In the genomic region with DNA sequence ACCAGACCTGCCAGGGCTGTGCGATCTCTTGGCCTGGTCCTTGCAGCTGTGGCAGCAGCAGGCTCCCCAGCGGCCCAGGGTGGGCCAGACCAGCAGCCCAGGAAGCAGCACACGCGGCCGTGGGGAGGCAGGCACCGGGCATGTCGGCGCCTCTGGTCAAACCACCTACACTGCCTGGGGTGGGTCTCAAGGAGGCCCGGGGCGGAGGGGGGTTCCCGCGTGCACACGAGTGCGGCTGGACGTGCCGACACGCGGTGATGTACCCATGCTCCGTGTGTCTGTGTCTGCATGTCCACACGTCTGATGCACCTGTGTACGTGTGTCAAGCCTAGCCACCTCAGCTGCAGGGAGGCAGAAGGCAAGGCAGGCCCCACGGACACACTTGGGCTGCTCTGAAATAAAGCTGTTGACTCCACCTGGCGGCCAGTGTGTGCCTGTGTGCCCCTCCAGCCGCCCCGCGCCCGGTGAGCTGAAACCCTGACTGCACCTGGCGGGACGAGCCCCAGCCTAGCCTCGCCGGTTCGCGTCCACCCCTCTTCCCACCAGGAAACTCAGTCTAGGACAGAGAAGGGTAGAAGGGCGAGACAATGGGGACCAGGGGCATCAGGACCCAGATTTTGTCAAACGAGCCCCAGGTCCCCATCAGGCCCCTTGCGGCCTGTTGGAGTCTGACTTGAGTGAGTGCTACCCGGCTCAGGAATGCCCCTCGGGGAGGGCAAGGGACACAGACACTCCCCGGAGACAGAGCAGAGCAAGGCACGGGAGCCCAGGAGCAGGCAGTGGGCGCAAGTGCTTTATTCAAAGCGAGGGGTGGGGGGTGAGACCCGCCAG, we compare ENCODE assay signal across 8 cellular contexts. TPM values are rescaled to one million over a fixed set of nuclear protein-coding genes. Genes with fewer than 3 reads are reported as not detected.
DNase-seq lines count a peak whose midpoint lies in the region; ATAC-seq and TF ChIP-seq lines count a peak whose summit lies in the region.

No MANE protein-coding gene starts in this region.

- no peaks in the 10 kb centered on the region for H3K36me3 ChIP-seq in MG63
- H3K36me3 ChIP-seq in heart right ventricle = peaks cover 0 to 35% (median 13%) of the 10 kb centered on the region in 9 donors
- peaks cover 0 to 34% (median 9%) of the 10 kb centered on the region in 4 donors for H3K36me3 ChIP-seq in sigmoid colon

- peak; percentile 33 to 73 (median 65) for TF ChIP-seq CTCF in heart right ventricle (IDR thresholded peaks at IDR 0.05)
- peak; percentile 52 to 68 (median 63) for TF ChIP-seq CTCF in sigmoid colon (IDR thresholded peaks at IDR 0.05)

- H3K27ac ChIP-seq in heart right ventricle = no peak overlapping the region
- H3K27ac ChIP-seq in sigmoid colon = no peak overlapping the region

- no peaks in the 10 kb centered on the region for H3K9me3 ChIP-seq in MG63
- no peaks in the 10 kb centered on the region for H3K9me3 ChIP-seq in heart right ventricle
- no peaks in the 10 kb centered on the region for H3K9me3 ChIP-seq in sigmoid colon

- WGBS in heart right ventricle, 2 donors = 38 to 42% methylated on average over 43 of the region's 43 CpGs
- WGBS in sigmoid colon, 2 donors = 19 to 46% methylated on average over 43 of the region's 43 CpGs

- TF ChIP-seq POLR2A in sigmoid colon (IDR thresholded peaks at IDR 0.05) = no peak

- peak; percentile 88 for DNase-seq in G401 (ENCODE audit: low spot score)
- DNase-seq in MG63 = peak; percentile 38
- DNase-seq in SK-MEL-5 (ENCODE audit: low read depth, low spot score) = peak; percentile 59
- DNase-seq in activated naive CD4-positive, alpha-beta T cell treated with anti-CD3 and anti-CD28 coated beads, Interleukin-2, amount 50 U/mL, for 16 hours = peak; percentile 74
- DNase-seq in heart right ventricle = peak; percentile 56 to 64
- peak; percentile 84 for DNase-seq in sigmoid colon

- no peak for TF ChIP-seq EP300 in sigmoid colon (IDR thresholded peaks at IDR 0.05)

- H3K4me3 ChIP-seq in MG63 (no peak overlapping the region), heart right ventricle (no peak overlapping the region), sigmoid colon (no peak overlapping the region)

- H3K4me1 ChIP-seq in heart right ventricle = peaks cover 0 to 13% (median 7%) of the 10 kb centered on the region in 9 donors
- peaks cover 0 to 9% (median 4%) of the 10 kb centered on the region in 4 donors for H3K4me1 ChIP-seq in sigmoid colon

- intact Hi-C loops in heart right ventricle (cut with DNase I) = loop anchor here in 9 of 10 donors (1.0 to 10.0 kb wide), 6 partner anchors 167 to 267 kb away; partner anchors contain the start of gene AGRN (in 1 of the 9)
- intact Hi-C loops in sigmoid colon (cut with DNase I) = no loop called here

- H3K27me3 ChIP-seq in MG63 (no peaks in the 10 kb centered on the region), heart right ventricle (peaks cover 0 to 12% (median 8%) of the 10 kb centered on the region in 7 donors), sigmoid colon (peaks cover 0 to 12% (median 7%) of the 10 kb centered on the region in 3 donors)

- in situ Hi-C loops in G401 (cut with HindIII; ENCODE audit: low sequenced_read_pairs) = no loop called here
- in situ Hi-C loops in SK-MEL-5 (cut with HindIII; ENCODE audit: low pct_unique_long_range_greater_than_20kb, low sequenced_read_pairs) = no loop called here

- ATAC-seq in heart right ventricle (peak; percentile 54 to 83 (median 68)), HG02981 (IDR thresholded peaks at IDR 0.05; ENCODE audit: unreplicated experiment) (no peak), HG03039 (IDR thresholded peaks at IDR 0.05; ENCODE audit: unreplicated experiment) (no peak)

RNA-seq across cellular contexts. Expression of gene SCNN1D, which starts 11.6 kb away (rescaled TPM):
- total RNA-seq in G401 (2014; rRNA removed; shearing (Covaris generic)) = 0.71 and 1.2 TPM in 2 replicates
- total RNA-seq in MG63 (2014; rRNA removed; shearing (Covaris generic); ENCODE audit: low replicate concordance) = 0.20 and 2.5 TPM in 2 replicates
- total RNA-seq in SK-MEL-5 (2014; rRNA removed; shearing (Covaris generic)) = 0.71 and 1.3 TPM in 2 replicates
- 0.92 and 1.6 TPM in 2 replicates for polyA plus RNA-seq in SK-MEL-5 (2015; cell fraction: cytosol; rRNA removed)
- 21.5 and 23.3 TPM in 2 replicates for polyA plus RNA-seq in SK-MEL-5 (2015; cell fraction: nucleus; rRNA removed)
- total RNA-seq in heart right ventricle = 1 to 10 TPM; 1.0 to 5.4 (median 2.7) TPM
- polyA plus RNA-seq in heart right ventricle = 10 to 100 TPM in 1 of 2 donors, 1 to 10 TPM in 1; 1.0 to 22.5 TPM
- total RNA-seq in sigmoid colon = 1 to 10 TPM; 1.2 to 5.0 (median 3.2) TPM
- 1 to 10 TPM in 1 of 3 donors, under 1 TPM in 1, not detected in 1; under 0.01 to 3.2 TPM for polyA plus RNA-seq in sigmoid colon

RNA-seq across cellular contexts. Expression of gene ACAP3, which starts 15.9 kb away (rescaled TPM):
- total RNA-seq in G401 (2014; rRNA removed; shearing (Covaris generic)) = 23.6 and 33.8 TPM in 2 replicates
- total RNA-seq in MG63 (2014; rRNA removed; shearing (Covaris generic); ENCODE audit: low replicate concordance) = 20.0 and 24.2 TPM in 2 replicates
- 14.2 and 14.5 TPM in 2 replicates for total RNA-seq in SK-MEL-5 (2014; rRNA removed; shearing (Covaris generic))
- 19.2 and 21.2 TPM in 2 replicates for polyA plus RNA-seq in SK-MEL-5 (2015; cell fraction: cytosol; rRNA removed)
- 185 and 234 TPM in 2 replicates for polyA plus RNA-seq in SK-MEL-5 (2015; cell fraction: nucleus; rRNA removed)
- total RNA-seq in heart right ventricle (10 to 100 TPM; 24.1 to 60.0 (median 30.4) TPM), sigmoid colon (10 to 100 TPM; 21.4 to 57.1 (median 33.4) TPM)
- polyA plus RNA-seq in heart right ventricle (100 to 1,000 TPM in 1 of 2 donors, 10 to 100 TPM in 1; 22.2 to 152 TPM), sigmoid colon (10 to 100 TPM in 1 of 3 donors, 1 to 10 TPM in 2; 7.2 to 41.8 (median 8.3) TPM)

RNA-seq across cellular contexts. Expression of gene PUSL1, which starts 16.6 kb away (rescaled TPM):
- total RNA-seq in G401 (2014; rRNA removed; shearing (Covaris generic)) = 66.7 and 84.9 TPM in 2 replicates
- 46.7 and 53.3 TPM in 2 replicates for total RNA-seq in MG63 (2014; rRNA removed; shearing (Covaris generic); ENCODE audit: low replicate concordance)
- 9.9 and 15.5 TPM in 2 replicates for total RNA-seq in SK-MEL-5 (2014; rRNA removed; shearing (Covaris generic))
- polyA plus RNA-seq in SK-MEL-5 (2015; cell fraction: cytosol; rRNA removed) = 33.7 and 35.3 TPM in 2 replicates
- 14.8 and 27.4 TPM in 2 replicates for polyA plus RNA-seq in SK-MEL-5 (2015; cell fraction: nucleus; rRNA removed)
- total RNA-seq in heart right ventricle (10 to 100 TPM in 3 of 10 donors, 1 to 10 TPM in 7; 5.6 to 11.9 (median 8.2) TPM), sigmoid colon (10 to 100 TPM; 15.7 to 24.0 (median 20.4) TPM)
- polyA plus RNA-seq in heart right ventricle (10 to 100 TPM; 16.0 to 17.8 TPM), sigmoid colon (10 to 100 TPM; 12.6 to 22.3 (median 12.7) TPM)

RNA-seq across cellular contexts. Expression of gene UBE2J2, which starts 18.2 kb away (rescaled TPM):
- 88.4 and 102 TPM in 2 replicates for total RNA-seq in G401 (2014; rRNA removed; shearing (Covaris generic))
- total RNA-seq in MG63 (2014; rRNA removed; shearing (Covaris generic); ENCODE audit: low replicate concordance) = 66.2 and 94.1 TPM in 2 replicates
- 37.8 and 41.9 TPM in 2 replicates for total RNA-seq in SK-MEL-5 (2014; rRNA removed; shearing (Covaris generic))
- polyA plus RNA-seq in SK-MEL-5 (2015; cell fraction: cytosol; rRNA removed) = 46.7 and 50.9 TPM in 2 replicates
- polyA plus RNA-seq in SK-MEL-5 (2015; cell fraction: nucleus; rRNA removed) = 29.1 and 39.5 TPM in 2 replicates
- total RNA-seq in heart right ventricle (10 to 100 TPM; 23.5 to 41.9 (median 29.2) TPM), sigmoid colon (10 to 100 TPM; 33.1 to 44.3 (median 34.0) TPM)
- polyA plus RNA-seq in heart right ventricle (10 to 100 TPM; 43.8 to 44.1 TPM), sigmoid colon (10 to 100 TPM; 32.4 to 63.6 (median 54.6) TPM)

RNA-seq across cellular contexts. Expression of gene INTS11, which starts 32.6 kb away (rescaled TPM):
- total RNA-seq in G401 (2014; rRNA removed; shearing (Covaris generic)) = 107 and 109 TPM in 2 replicates
- 55.9 and 70.5 TPM in 2 replicates for total RNA-seq in MG63 (2014; rRNA removed; shearing (Covaris generic); ENCODE audit: low replicate concordance)
- 60.1 and 63.5 TPM in 2 replicates for total RNA-seq in SK-MEL-5 (2014; rRNA removed; shearing (Covaris generic))
- 72.2 and 76.2 TPM in 2 replicates for polyA plus RNA-seq in SK-MEL-5 (2015; cell fraction: cytosol; rRNA removed)
- 384 and 408 TPM in 2 replicates for polyA plus RNA-seq in SK-MEL-5 (2015; cell fraction: nucleus; rRNA removed)
- total RNA-seq in heart right ventricle (10 to 100 TPM; 44.7 to 91.7 (median 56.6) TPM), sigmoid colon (100 to 1,000 TPM in 1 of 4 donors, 10 to 100 TPM in 3; 83.8 to 135 (median 93.4) TPM)
- polyA plus RNA-seq in heart right ventricle (100 to 1,000 TPM in 1 of 2 donors, 10 to 100 TPM in 1; 92.6 to 269 TPM), sigmoid colon (100 to 1,000 TPM in 1 of 3 donors, 10 to 100 TPM in 2; 58.3 to 117 (median 62.7) TPM)

Comparison
In these comparisons a context has a peak if more than half of its experiments do, and no peak if none do; other contexts are left out.
1. DNase-seq: peak in every context shown above with its lines; median percentile 88 in G401; 84 in sigmoid colon; 74 in activated naive CD4-positive, alpha-beta T cell treated with anti-CD3 and anti-CD28 coated beads, Interleukin-2, amount 50 U/mL, for 16 hours; 60 in heart right ventricle; 59 in SK-MEL-5; 38 in MG63.
2. ATAC-seq: peak in heart right ventricle (8 of 8); none in HG02981 (single experiment) and HG03039 (single experiment).